ENCODE assay signal across 8 cellular contexts in the genomic region with DNA sequence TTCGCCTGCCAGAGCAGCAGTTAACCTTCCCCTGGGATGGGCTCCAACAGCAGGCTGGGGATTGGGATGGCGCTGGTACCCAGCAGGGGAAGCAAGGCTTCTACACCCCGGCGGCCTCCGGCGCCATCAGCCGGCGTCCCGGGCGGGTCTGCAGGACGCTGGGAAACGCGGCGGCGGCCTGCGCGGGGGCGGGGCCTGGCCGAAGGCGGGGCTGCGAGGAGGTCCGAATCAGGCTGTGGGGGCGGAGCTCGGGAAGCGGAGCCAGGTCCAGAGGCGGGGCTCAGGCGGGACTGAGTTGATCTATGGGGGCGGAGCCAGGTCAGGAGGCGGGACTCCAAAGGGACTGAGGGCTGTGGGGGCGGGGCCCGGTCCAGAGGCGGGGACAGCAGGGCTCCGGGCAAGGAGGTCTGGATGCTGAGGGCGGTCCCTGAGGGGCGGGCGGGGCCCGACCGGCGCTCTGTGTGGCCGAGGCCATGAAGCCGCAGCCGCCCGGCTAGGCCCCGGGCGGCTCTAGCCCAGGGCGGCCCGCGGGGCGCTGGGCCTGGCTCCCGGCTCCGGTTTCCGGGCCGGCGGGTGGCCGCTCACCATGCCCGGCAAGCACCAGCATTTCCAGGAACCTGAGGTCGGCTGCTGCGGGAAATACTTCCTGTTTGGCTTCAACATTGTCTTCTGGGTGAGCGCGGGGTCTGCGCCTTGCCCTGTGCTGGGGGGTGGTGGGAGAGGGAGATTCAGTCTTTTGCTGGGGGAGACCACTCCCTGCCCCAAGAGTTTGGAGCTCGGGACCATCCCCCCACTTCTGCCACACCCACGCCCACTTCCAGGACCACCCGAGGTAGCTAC. TPM values are rescaled to one million over a fixed set of nuclear protein-coding genes. Genes with fewer than 3 reads are reported as not detected.
DNase-seq lines count a peak whose midpoint lies in the region; ATAC-seq, FAIRE-seq and TF ChIP-seq lines count a peak whose summit lies in the region.

A gene with protein sequence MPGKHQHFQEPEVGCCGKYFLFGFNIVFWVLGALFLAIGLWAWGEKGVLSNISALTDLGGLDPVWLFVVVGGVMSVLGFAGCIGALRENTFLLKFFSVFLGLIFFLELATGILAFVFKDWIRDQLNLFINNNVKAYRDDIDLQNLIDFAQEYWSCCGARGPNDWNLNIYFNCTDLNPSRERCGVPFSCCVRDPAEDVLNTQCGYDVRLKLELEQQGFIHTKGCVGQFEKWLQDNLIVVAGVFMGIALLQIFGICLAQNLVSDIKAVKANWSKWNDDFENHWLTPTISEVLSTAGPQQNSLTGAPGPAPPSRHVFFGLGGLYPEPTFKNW (plus strand): TSS at position 455 of the 840 bp plus-strand sequence. CDS start 132 bp downstream, at position 587.

- TF ChIP-seq CTCF in D721Med (IDR thresholded peaks at IDR 0.05; ENCODE audit: insufficient read depth, missing control alignments) (peak; percentile 22), OCI-LY1 (IDR thresholded peaks at IDR 0.05; ENCODE audit: low read length) (peak; percentile 37; the same call in 1 of the 2 replicates), mesothelial cell of epicardium (IDR thresholded peaks at IDR 0.05; ENCODE audit: unreplicated experiment) (no peak)

- H3K4me1 ChIP-seq in OCI-LY1 (ENCODE audit: insufficient read depth, low read length, severe bottlenecking): peaks cover 18% of the 10 kb centered on the region

- H3K36me3 ChIP-seq in OCI-LY1 (ENCODE audit: insufficient read depth, low read length): no peaks in the 10 kb centered on the region

- no peaks in the 10 kb centered on the region for H3F3A ChIP-seq in OCI-LY1 (ENCODE audit: insufficient read depth, low read length)

- peak within 1 kb of the TSS; percentile 68 for H3K9ac ChIP-seq in OCI-LY1 (ENCODE audit: low read length)

- peak within 1 kb of the TSS; percentile 79 for H3K4me2 ChIP-seq in OCI-LY1 (ENCODE audit: low read length)

- no peaks in the 10 kb centered on the region for H3K79me2 ChIP-seq in OCI-LY1 (ENCODE audit: insufficient read depth, low read length)

- H3K27me3 Mint-ChIP-seq in mesothelial cell of epicardium (ENCODE audit: low read depth): no peaks in the 10 kb centered on the region

- peak within 1 kb of the TSS; percentile 50; the same call in 1 of the 2 replicates for H2AFZ ChIP-seq in OCI-LY1 (ENCODE audit: low read length)

- H3K27me3 ChIP-seq in OCI-LY1 (ENCODE audit: insufficient read depth, low read length): peaks cover 4% of the 10 kb centered on the region; the same call in 1 of the 2 replicates

- peak within 1 kb of the TSS; percentile 89 for H3K4me3 Mint-ChIP-seq in mesothelial cell of epicardium

- H3K36me3 Mint-ChIP-seq in mesothelial cell of epicardium: no peaks in the 10 kb centered on the region

- peak within 1 kb of the TSS; percentile 68 for H3K4me3 ChIP-seq in OCI-LY1 (ENCODE audit: low read depth, low read length, poor library complexity, severe bottlenecking)

- no peak within 1 kb of the TSS for H3K27ac ChIP-seq in OCI-LY1 (ENCODE audit: low read depth, low read length, poor library complexity, severe bottlenecking)

- no peaks in the 10 kb centered on the region for H4K20me1 ChIP-seq in OCI-LY1 (ENCODE audit: insufficient read depth, low read length)

- no peak for FAIRE-seq in D721Med (lab: Jason Lieb, UNC)
- peak; percentile 83 for FAIRE-seq in endometrium (lab: Jason Lieb, UNC)

- H3K9me3 ChIP-seq in OCI-LY1 (ENCODE audit: low read length): no peaks in the 10 kb centered on the region

- DNase-seq in D721Med (ENCODE audit: insufficient read length, low spot score) (peak; percentile 99), HuH-7 (ENCODE audit: low spot score) (peak; percentile 99), mesothelial cell of epicardium (ENCODE audit: low spot score in 2 of 2, unreplicated experiment in 2 of 2) (peak; percentile 100)
- DNase-seq in activated CD8-positive, alpha-beta memory T cell treated with anti-CD3 and anti-CD28 coated beads, Interleukin-2, amount 50 U/mL, for 4 hours: peak; percentile 99
- peak; percentile 100 for DNase-seq in stimulated activated CD8-positive, alpha-beta memory T cell treated with anti-CD3 and anti-CD28 coated beads, Interleukin-15, amount 100 ng/mL, for 48 hours (ENCODE audit: low read depth in 2 of 2)

- H3K9me3 Mint-ChIP-seq in mesothelial cell of epicardium: no peaks in the 10 kb centered on the region

- H3K9me2 ChIP-seq in OCI-LY1 (ENCODE audit: low read depth, low read length): no peaks in the 10 kb centered on the region

- H3K4me1 Mint-ChIP-seq in mesothelial cell of epicardium: peaks cover 17% of the 10 kb centered on the region

- peak; percentile 92 for ATAC-seq in GM21515 (IDR thresholded peaks at IDR 0.05; ENCODE audit: unreplicated experiment)

- H3K27ac Mint-ChIP-seq in mesothelial cell of epicardium: peak within 1 kb of the TSS; percentile 84

RNA-seq across cellular contexts. Expression of the gene that starts here (rescaled TPM):
- total RNA-seq in mesothelial cell of epicardium: 47.3 to 51.1 TPM (median 47.3 TPM) in 3 replicates
